Comparison of ENCODE assay signal across 39 cellular contexts in genomic region chr13:37158481-37158880, GRCh38. TPM values are rescaled to one million over a fixed set of nuclear protein-coding genes. Genes with fewer than 3 reads are reported as not detected.
"Had no signal": no experiment of that assay in that cellular context is flagged by ENCODE, and none has a peak within 500 bp of the region (broad histone marks: within the 10 kb centered on the region; RNA-seq: fewer than 3 reads in every experiment).

No MANE protein-coding gene starts in this region.

- H3K4me3 ChIP-seq: adrenal gland, ascending aorta, body of pancreas, breast epithelium, cardiac muscle cell had no signal

- H3K9me3 ChIP-seq: adrenal gland, body of pancreas had no signal

- H3K27ac ChIP-seq: adrenal gland, ascending aorta, body of pancreas, brain microvascular endothelial cell, breast epithelium, cardiac muscle cell had no signal

- H3K27me3 ChIP-seq: adrenal gland, ascending aorta, body of pancreas, brain microvascular endothelial cell, breast epithelium, cardiac muscle cell had no signal

- ATAC-seq: activated naive CD4-positive, alpha-beta T cell treated with anti-CD3 and anti-CD28 coated beads, Interleukin-2, amount 50 U/mL, for 72 hours; activated naive CD8-positive, alpha-beta T cell treated with anti-CD3 and anti-CD28 coated beads, Interleukin-2, amount 50 U/mL, for 24 hours; activated T-cell treated with anti-CD3 and anti-CD28 coated beads, Interleukin-2, amount 50 U/mL, for 4 hours; activated T-cell treated with anti-CD3 and anti-CD28 coated beads, Interleukin-2, amount 50 U/mL, for 72 hours; activated T-helper 17 cell treated with anti-CD3 and anti-CD28 coated beads, Interleukin-2, amount 50 U/mL, for 72 hours; body of pancreas had no signal

- H3K4me1 ChIP-seq: adrenal gland, ascending aorta, body of pancreas, breast epithelium had no signal

- DNase-seq: activated effector memory CD4-positive, alpha-beta T cell treated with anti-CD3 and anti-CD28 coated beads, Interleukin-2, amount 50 U/mL, for 16 hours; activated effector memory CD4-positive, alpha-beta T cell treated with Interleukin-2 at 50 U/mL for 16 hours; activated gamma-delta T cell; activated gamma-delta T cell treated with Interleukin-2 at 50 U/mL for 16 hours; activated naive CD4-positive, alpha-beta T cell; activated naive CD4-positive, alpha-beta T cell treated with anti-CD3 and anti-CD28 coated beads for 36 hours; activated naive CD4-positive, alpha-beta T cell treated with anti-CD3 and anti-CD28 coated beads, Interleukin-2, amount 10 ng/mL, durations not matched to agents 7 days and 5 days; activated naive CD4-positive, alpha-beta T cell treated with anti-CD3 and anti-CD28 coated beads, Interleukin-2, amount 50 U/mL, for 16 hours; activated naive CD4-positive, alpha-beta T cell treated with Interleukin-2 at 50 U/mL for 16 hours; activated naive CD8-positive, alpha-beta T cell treated with anti-CD3 and anti-CD28 coated beads for 36 hours; activated naive CD8-positive, alpha-beta T cell treated with anti-CD3 and anti-CD28 coated beads, Interleukin-2, amount 10 ng/mL, durations not matched to agents 7 days and 5 days; activated naive CD8-positive, alpha-beta T cell treated with anti-CD3 and anti-CD28 coated beads, Interleukin-2, amount 50 U/mL, for 24 hours; activated T-cell treated with anti-CD3 and anti-CD28 coated beads, Interleukin-2, amount 50 U/mL, for 1 hour; activated T-cell treated with anti-CD3 and anti-CD28 coated beads, Interleukin-2, amount 50 U/mL, for 24 hours; activated T-cell treated with anti-CD3 and anti-CD28 coated beads, Interleukin-2, amount 50 U/mL, for 4 hours; activated T-cell treated with anti-CD3 and anti-CD28 coated beads, Interleukin-2, amount 50 U/mL, for 48 hours; activated T-cell treated with anti-CD3 and anti-CD28 coated beads, Interleukin-2, amount 50 U/mL, for 72 hours; adrenal gland; amniotic stem cell; amygdala; anterior cingulate cortex; aorta; body of pancreas; brain microvascular endothelial cell; caudate nucleus; central memory CD4-positive, alpha-beta T cell; cerebellar nuclear complex had no signal

- H3K36me3 ChIP-seq: adrenal gland, ascending aorta, brain microvascular endothelial cell, breast epithelium, cardiac muscle cell had no signal

RNA-seq across cellular contexts. Expression of gene CSNK1A1L, which starts 53.0 kb away (rescaled TPM):
- total RNA-seq: activated naive CD4-positive, alpha-beta T cell treated with anti-CD3 and anti-CD28 coated beads for 36 hours; activated naive CD4-positive, alpha-beta T cell treated with anti-CD3 and anti-CD28 coated beads, Interleukin-2, amount 50 U/mL, for 72 hours; activated naive CD8-positive, alpha-beta T cell treated with anti-CD3 and anti-CD28 coated beads, Interleukin-2, amount 10 ng/mL, durations not matched to agents 7 days and 5 days; activated T-cell treated with anti-CD3 and anti-CD28 coated beads, Interleukin-2, amount 50 U/mL, for 4 hours; activated T-cell treated with anti-CD3 and anti-CD28 coated beads, Interleukin-2, amount 50 U/mL, for 72 hours; activated T-helper 1 cell treated with anti-CD3 and anti-CD28 coated beads, Interleukin-12 subunit alpha, Interleukin-12 subunit beta, Interleukin-2, Interleukin-4 antibody, amounts not matched to agents 30 ng/mL and 10 ng/mL and 1 ng/mL, durations not matched to agents 14 hours and 24 hours and 36 hours; activated T-helper 17 cell treated with anti-CD3 and anti-CD28 coated beads, Interleukin-2, amount 50 U/mL, for 72 hours; activated T-helper 2 cell treated with anti-CD3 and anti-CD28 coated beads, Interferon-gamma antibody, Interleukin-2, Interleukin-4, amounts not matched to agents 10 μg/mL and 5 μg/mL and 100 μg/mL, durations not matched to agents 14 hours and 24 hours and 36 hours; adrenal gland; aorta; ascending aorta; astrocyte; body of pancreas; breast epithelium; bronchial epithelial cell; cardiac muscle cell; cardiac septum; cerebellum; chondrocyte had no signal
